ENCODE assay signal across 8 cellular contexts in genomic region chr2:176130153-176130916, GRCh38. TPM values are rescaled to one million over a fixed set of nuclear protein-coding genes. Genes with fewer than 3 reads are reported as not detected.
DNase-seq lines count a peak whose midpoint lies in the region; ATAC-seq, FAIRE-seq and TF ChIP-seq lines count a peak whose summit lies in the region.

No MANE protein-coding gene starts in this region.

- H3K27me3 ChIP-seq in RWPE2 (ENCODE audit: insufficient read depth, poor library complexity, severe bottlenecking), result no peaks in the 10 kb centered on the region
- no peaks in the 10 kb centered on the region for H3K27me3 ChIP-seq in osteoblast (ENCODE audit: insufficient read depth, low read length)

- peak; percentile 25; the same call in 1 of the 2 replicates for TF ChIP-seq POLR2A in H54 (IDR thresholded peaks at IDR 0.05; ENCODE audit: low read depth, low read length)

- H4K20me1 ChIP-seq in osteoblast (ENCODE audit: insufficient read depth, low read length), result no peaks in the 10 kb centered on the region

- no peaks in the 10 kb centered on the region for H3K9me3 ChIP-seq in RWPE2 (ENCODE audit: severe bottlenecking)
- no peaks in the 10 kb centered on the region for H3K9me3 ChIP-seq in osteoblast (ENCODE audit: low read depth, low read length)

- H3K4me3 ChIP-seq in RWPE2 (ENCODE audit: severe bottlenecking) (peak overlapping the region; percentile 96), epithelial cell of proximal tubule (ENCODE audit: low read depth, low read length) (peak overlapping the region; percentile 63), osteoblast (ENCODE audit: insufficient read depth, low read length) (peak overlapping the region; percentile 78)

- no peaks in the 10 kb centered on the region for H3K79me2 ChIP-seq in osteoblast (ENCODE audit: insufficient read depth, low read length)

- H3K27ac ChIP-seq in RWPE2 (ENCODE audit: poor library complexity, severe bottlenecking), result peak overlapping the region; percentile 65
- peak overlapping the region; percentile 56 for H3K27ac ChIP-seq in osteoblast (ENCODE audit: low read depth, low read length)

- no peaks in the 10 kb centered on the region for H3K36me3 ChIP-seq in RWPE2 (ENCODE audit: low read depth)
- peaks cover 5% of the 10 kb centered on the region for H3K36me3 ChIP-seq in osteoblast (ENCODE audit: insufficient read depth, low read length)

- H2AFZ ChIP-seq in osteoblast (ENCODE audit: low read length), result peak overlapping the region; percentile 86

- DNase-seq in H54 (ENCODE audit: insufficient read length, low spot score), result peak; percentile 57
- no peak for DNase-seq in RWPE2 (ENCODE audit: low spot score)
- DNase-seq in epithelial cell of proximal tubule (ENCODE audit: low read depth), result no peak
- peak; percentile 96 for DNase-seq in osteoblast (ENCODE audit: insufficient read length, low spot score, missing footprints)
- DNase-seq in cerebellar nuclear complex (lab: John Stamatoyannopoulos, UW), result no peak
- no peak for DNase-seq in GM20000 (ENCODE audit: low spot score)
- no peak for DNase-seq in NOMO-1 treated with DMSO at 0.1 percent for 48 hours (lab: John Stamatoyannopoulos, UW; ENCODE audit: unreplicated experiment)
- DNase-seq in RCC 7860 (ENCODE audit: low spot score), result no peak

- H3K4me1 ChIP-seq in RWPE2 (ENCODE audit: insufficient read depth, poor library complexity, severe bottlenecking) (peaks cover 9% of the 10 kb centered on the region), osteoblast (ENCODE audit: insufficient read depth, low read length) (peaks cover 25% of the 10 kb centered on the region)

- TF ChIP-seq CTCF in RWPE2 (IDR thresholded peaks at IDR 0.05; ENCODE audit: poor library complexity, severe bottlenecking) (peak; percentile 9), epithelial cell of proximal tubule (conservative IDR thresholded peaks at IDR 0.05; ENCODE audit: low read depth, low read length) (no peak), osteoblast (IDR thresholded peaks at IDR 0.05; ENCODE audit: extremely low read depth, low read depth, low read length) (no peak), GM20000 (IDR thresholded peaks at IDR 0.05; ENCODE audit: extremely low read depth, missing control alignments) (no peak)

- ATAC-seq in RWPE2 (ENCODE audit: low read depth), result peak; percentile 59

- peak overlapping the region; percentile 94 for H3K4me2 ChIP-seq in osteoblast (ENCODE audit: insufficient read depth, low read length)

- no peak for FAIRE-seq in H54 (lab: Jason Lieb, UNC)
- no peak for FAIRE-seq in RCC 7860 (lab: Jason Lieb, UNC)

RNA-seq across cellular contexts. Expression of gene HOXD8, which starts 0.8 kb away (rescaled TPM):
- total RNA-seq in epithelial cell of proximal tubule, result 18.0 and 26.5 TPM in 2 replicates
- total RNA-seq in osteoblast, result 3.3 and 5.6 TPM in 2 replicates

RNA-seq across cellular contexts. Expression of gene HOXD9, which starts 7.8 kb away (rescaled TPM):
- total RNA-seq in epithelial cell of proximal tubule, result 9.8 and 11.5 TPM in 2 replicates
- total RNA-seq in osteoblast, result 0.36 and 0.59 TPM in 2 replicates

RNA-seq across cellular contexts. Expression of gene HOXD10, which starts 13.8 kb away (rescaled TPM):
- total RNA-seq in epithelial cell of proximal tubule, result 14.3 and 18.8 TPM in 2 replicates
- not detected in 2 replicates for total RNA-seq in osteoblast

RNA-seq across cellular contexts. Expression of gene HOXD4, which starts 21.0 kb away (rescaled TPM):
- 26.0 and 28.0 TPM in 2 replicates for total RNA-seq in epithelial cell of proximal tubule
- total RNA-seq in osteoblast, result 0.36 and 1.2 TPM in 2 replicates

RNA-seq across cellular contexts. Expression of gene HOXD11, which starts 23.3 kb away (rescaled TPM):
- total RNA-seq in epithelial cell of proximal tubule (17.5 and 25.1 TPM in 2 replicates), osteoblast (not detected in 2 replicates)

Comparison
In these comparisons a context has a peak if more than half of its experiments do, and no peak if none do; other contexts are left out.
1. DNase-seq: peak in H54 (single experiment) and osteoblast (single experiment); none in RWPE2 (single experiment), epithelial cell of proximal tubule (single experiment), cerebellar nuclear complex (0 of 2), GM20000 (single experiment), NOMO-1 treated with DMSO at 0.1 percent for 48 hours (single experiment) and RCC 7860 (single experiment).
2. RNA of gene HOXD10, which starts 13.8 kb away (total RNA-seq): 14.3 to 18.8 TPM in epithelial cell of proximal tubule; not detected in osteoblast; every median in the first group is over 10 times any median in the second.
3. Peak in every context shown above with its lines, with median percentiles within 50 percentile points of each other: H3K4me3 ChIP-seq.